ENCODE assay signal across 8 cellular contexts in the genomic region with DNA sequence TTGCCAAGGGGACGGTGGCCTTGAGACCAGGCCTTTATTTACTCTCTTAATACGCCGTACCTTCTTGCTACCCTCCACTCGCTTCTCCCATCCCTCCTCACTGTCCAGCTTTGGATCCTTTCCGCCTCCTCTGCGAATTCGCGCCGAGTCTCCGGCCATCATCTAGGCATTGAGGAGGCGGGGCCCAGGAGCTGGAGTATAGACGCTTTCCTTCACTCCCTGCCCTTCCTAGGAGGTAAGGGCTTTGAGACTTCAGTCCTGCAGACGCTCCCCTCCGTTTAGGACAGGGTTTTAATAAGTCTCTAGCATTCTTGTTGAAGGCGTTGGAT. TPM values are rescaled to one million over a fixed set of nuclear protein-coding genes. Genes with fewer than 3 reads are reported as not detected.
DNase-seq lines count a peak whose midpoint lies in the region; ATAC-seq, FAIRE-seq and TF ChIP-seq lines count a peak whose summit lies in the region.

No MANE protein-coding gene starts in this region.

- peaks cover 34 to 40% of the 10 kb centered on the region in 2 experiments for H3K4me1 ChIP-seq in neutrophil (ENCODE audit: control insufficient read depth in 1 of 2, insufficient read depth in 1 of 2, low read depth in 1 of 2, low read length in 1 of 2)

- no peak for TF ChIP-seq CTCF in Calu3 (IDR thresholded peaks at IDR 0.05; ENCODE audit: unreplicated experiment)
- TF ChIP-seq CTCF in fibroblast of the aortic adventitia (IDR thresholded peaks at IDR 0.05; ENCODE audit: insufficient read depth, low read length) = no peak
- TF ChIP-seq CTCF in neutrophil (IDR thresholded peaks at IDR 0.05) = no peak

- peaks cover 52% of the 10 kb centered on the region for H3K36me3 Mint-ChIP-seq in Calu3 (ENCODE audit: insufficient read depth, unreplicated experiment)
- peaks cover 27% of the 10 kb centered on the region for H3K36me3 Mint-ChIP-seq in activated CD4-positive, alpha-beta memory T cell treated with anti-CD3 and anti-CD28 coated beads for 36 hours

- no peaks in the 10 kb centered on the region for H3K9me3 Mint-ChIP-seq in Calu3 (ENCODE audit: low read depth, unreplicated experiment)
- H3K9me3 Mint-ChIP-seq in activated CD4-positive, alpha-beta memory T cell treated with anti-CD3 and anti-CD28 coated beads for 36 hours = no peaks in the 10 kb centered on the region

- peak overlapping the region; percentile 94 for H3K4me3 Mint-ChIP-seq in Calu3 (ENCODE audit: low read depth, unreplicated experiment)
- H3K4me3 Mint-ChIP-seq in activated CD4-positive, alpha-beta memory T cell treated with anti-CD3 and anti-CD28 coated beads for 36 hours = peak overlapping the region; percentile 99

- no peaks in the 10 kb centered on the region for H3K9me3 ChIP-seq in neutrophil

- no peaks in the 10 kb centered on the region for H3K27me3 ChIP-seq in neutrophil

- peak overlapping the region; percentile 94 for H3K27ac ChIP-seq in neutrophil

- FAIRE-seq in HTR-8/SVneo (lab: Jason Lieb, UNC) = no peak

- CTCF ChIA-PET in Calu3 (lab: Charles Lee) = interaction anchor here (1.0 to 1.7 kb wide), 4 partner anchors 12 to 206 kb away, joined by 5 to 6 read pairs (median 5); partner anchors contain the start of gene CISD1
- CTCF ChIA-PET in activated CD4-positive, alpha-beta memory T cell treated with anti-CD3 and anti-CD28 coated beads for 36 hours (lab: Charles Lee) = interaction anchor here (0.6 to 4.5 kb wide), 9 partner anchors 11 to 233 kb away, joined by 3 to 39 read pairs (median 3); partner anchors contain the start of gene UBE2D1

- peak overlapping the region; percentile 95 for H3K4me3 ChIP-seq in fibroblast of the aortic adventitia (ENCODE audit: low read depth, low read length)
- peak overlapping the region; percentile 69 to 77 for H3K4me3 ChIP-seq in neutrophil (ENCODE audit: low read depth in 1 of 2, low read length in 1 of 2)

- BruUV-seq in Calu3 (replicated peaks; lab: Mats Ljungman, UMichigan) = no TSS peak

- H3K27ac Mint-ChIP-seq in Calu3 (ENCODE audit: unreplicated experiment) = peak overlapping the region; percentile 71
- H3K27ac Mint-ChIP-seq in activated CD4-positive, alpha-beta memory T cell treated with anti-CD3 and anti-CD28 coated beads for 36 hours = peak overlapping the region; percentile 92

- H3K27me3 Mint-ChIP-seq in Calu3 (ENCODE audit: unreplicated experiment) = no peaks in the 10 kb centered on the region
- no peaks in the 10 kb centered on the region for H3K27me3 Mint-ChIP-seq in activated CD4-positive, alpha-beta memory T cell treated with anti-CD3 and anti-CD28 coated beads for 36 hours

- peaks cover 21% of the 10 kb centered on the region for H3K4me1 Mint-ChIP-seq in Calu3 (ENCODE audit: low read depth, unreplicated experiment)
- H3K4me1 Mint-ChIP-seq in activated CD4-positive, alpha-beta memory T cell treated with anti-CD3 and anti-CD28 coated beads for 36 hours (ENCODE audit: low read depth) = peaks cover 41% of the 10 kb centered on the region

- H3K36me3 ChIP-seq in neutrophil = peaks cover 20% of the 10 kb centered on the region

- POLR2A ChIA-PET in activated CD4-positive, alpha-beta memory T cell treated with anti-CD3 and anti-CD28 coated beads for 36 hours (lab: Charles Lee) = interaction anchor here (1.0 to 3.0 kb wide), 3 partner anchors 51 to 117 kb away, joined by 3 to 17 read pairs (median 13); partner anchors contain the start of genes CISD1, IPMK and UBE2D1

- intact Hi-C loops in Calu3 (cut with micrococcal nuclease; ENCODE audit: unreplicated experiment) = loop anchor here (1.0 to 2.0 kb wide), 2 partner anchors 86 to 209 kb away; no protein-coding TSS in a partner anchor
- intact Hi-C loops in activated CD4-positive, alpha-beta memory T cell treated with anti-CD3 and anti-CD28 coated beads for 36 hours (cut with micrococcal nuclease) = loop anchor here (1.0 to 10.0 kb wide), 7 partner anchors 51 to 1522 kb away; partner anchors contain the start of genes BICC1 and CCDC6

- DNase-seq in Calu3 (peak; percentile 45), HTR-8/SVneo (ENCODE audit: insufficient read length, low spot score) (peak; percentile 17), fibroblast of the aortic adventitia (ENCODE audit: low read depth) (peak; percentile 13), mesenteric fat pad (ENCODE audit: low spot score) (no peak), NCI-H2081 treated with DMSO at 0.1 percent for 48 hours (lab: John Stamatoyannopoulos, UW) (no peak)
- DNase-seq in activated CD4-positive, alpha-beta memory T cell treated with anti-CD3 and anti-CD28 coated beads for 36 hours = peak; percentile 38

- ATAC-seq in GM19463 (IDR thresholded peaks at IDR 0.05; ENCODE audit: unreplicated experiment) = peak; percentile 5

RNA-seq across cellular contexts. Expression of gene TFAM, which starts 0.5 kb away (rescaled TPM):
- total RNA-seq in Calu3 (2022) = 91.8 and 94.3 TPM in 2 replicates
- total RNA-seq in activated CD4-positive, alpha-beta memory T cell treated with anti-CD3 and anti-CD28 coated beads for 36 hours = 10 to 100 TPM; 85.4 to 92.5 TPM
- total RNA-seq in fibroblast of the aortic adventitia (ENCODE audit: low replicate concordance) = 24.9 and 43.7 TPM in 2 replicates
- total RNA-seq in mesenteric fat pad = 27.9 TPM

RNA-seq across cellular contexts. Expression of gene UBE2D1, which starts 50.9 kb away (rescaled TPM):
- 22.9 and 25.6 TPM in 2 replicates for total RNA-seq in Calu3 (2022)
- total RNA-seq in activated CD4-positive, alpha-beta memory T cell treated with anti-CD3 and anti-CD28 coated beads for 36 hours = 10 to 100 TPM; 14.5 to 14.8 TPM
- 5.7 and 25.0 TPM in 2 replicates for total RNA-seq in fibroblast of the aortic adventitia (ENCODE audit: low replicate concordance)
- total RNA-seq in mesenteric fat pad = 18.7 TPM

Comparison
In these comparisons a context has a peak if more than half of its experiments do, and no peak if none do; other contexts are left out.
1. DNase-seq: peak in Calu3 (single experiment), HTR-8/SVneo (single experiment), activated CD4-positive, alpha-beta memory T cell treated with anti-CD3 and anti-CD28 coated beads for 36 hours (single experiment) and fibroblast of the aortic adventitia (single experiment); none in mesenteric fat pad (single experiment) and NCI-H2081 treated with DMSO at 0.1 percent for 48 hours (single experiment).